Comparison of ENCODE assay signal across 7 cellular contexts in genomic region chr5:151094054-151094858, GRCh38. TPM values are rescaled to one million over a fixed set of nuclear protein-coding genes. Genes with fewer than 3 reads are reported as not detected.
DNase-seq lines count a peak whose midpoint lies in the region; ATAC-seq, FAIRE-seq and TF ChIP-seq lines count a peak whose summit lies in the region.

No MANE protein-coding gene starts in this region.

- intact Hi-C loops in pancreas (cut with DNase I): no loop called here

- no peak overlapping the region for H3K4me3 ChIP-seq in pancreas

- WGBS in pancreas, 2 donors: 66 to 67% methylated on average over 12 of the region's 12 CpGs

- peak overlapping the region; percentile 25 to 84 (median 69) for H3K27ac ChIP-seq in pancreas

- no peaks in the 10 kb centered on the region for H3K27me3 ChIP-seq in pancreas

- no peak for TF ChIP-seq CTCF in pancreas (IDR thresholded peaks at IDR 0.05)

- H3K36me3 ChIP-seq in pancreas: no peaks in the 10 kb centered on the region

- peaks cover 26 to 54% (median 31%) of the 10 kb centered on the region in 3 donors for H3K4me1 ChIP-seq in pancreas

- DNase-seq in T-helper 2 cell: peak in 4 of 5 experiments; percentile 31 to 72 (median 55)
- peak; percentile 36 for DNase-seq in cerebellar cortex (ENCODE audit: low spot score)
- no peak for DNase-seq in pancreas
- DNase-seq in NCI-H2107 treated with DMSO at 0.1 percent for 48 hours (lab: John Stamatoyannopoulos, UW; ENCODE audit: unreplicated experiment): no peak
- DNase-seq in NCI-H1105 treated with DMSO at 0.1 percent for 48 hours (lab: John Stamatoyannopoulos, UW): no peak

- FAIRE-seq in pancreas (lab: Jason Lieb, UNC): no peak

- ATAC-seq in GM19035 (IDR thresholded peaks at IDR 0.05; ENCODE audit: unreplicated experiment) (peak; percentile 81), HG03039 (IDR thresholded peaks at IDR 0.05; ENCODE audit: unreplicated experiment) (peak; percentile 72), pancreas (peak in 2 of 4 donors; percentile 8 to 17)

- no peaks in the 10 kb centered on the region for H3K9me3 ChIP-seq in pancreas

RNA-seq across cellular contexts. Expression of gene TNIP1, which starts 13.4 kb away (rescaled TPM):
- 100 to 1,000 TPM in 1 of 6 donors, 10 to 100 TPM in 5; 66.3 to 118 (median 71.0) TPM for total RNA-seq in pancreas
- polyA plus RNA-seq in pancreas: 10 to 100 TPM; 36.4 to 54.7 TPM

Comparison
In these comparisons a context has a peak if more than half of its experiments do, and no peak if none do; other contexts are left out.
1. DNase-seq: peak in T-helper 2 cell (4 of 5) and cerebellar cortex (single experiment); none in pancreas (0 of 6), NCI-H2107 treated with DMSO at 0.1 percent for 48 hours (single experiment) and NCI-H1105 treated with DMSO at 0.1 percent for 48 hours (single experiment).